In genomic region chr2:20514596-20515269, GRCh38 we compare ENCODE assay signal across 11 cellular contexts.
DNase-seq lines count a peak whose midpoint lies in the region; ATAC-seq, FAIRE-seq and TF ChIP-seq lines count a peak whose summit lies in the region.
"Had no signal": no experiment of that assay in that cellular context is flagged by ENCODE, and none has a peak within 500 bp of the region (broad histone marks: within the 10 kb centered on the region; RNA-seq: fewer than 3 reads in every experiment).

No MANE protein-coding gene starts in this region.

- peak overlapping the region; percentile 85 for H3K27ac ChIP-seq in keratinocyte (ENCODE audit: control insufficient read depth, insufficient read depth, low read length)
- peak overlapping the region; percentile 43 to 82 for H3K27ac ChIP-seq in thoracic aorta
- H3K27ac ChIP-seq in caudate nucleus (ENCODE audit: low read depth, low read length): no peak overlapping the region
- H3K27ac ChIP-seq: prostate gland had no signal

- H2AFZ ChIP-seq in keratinocyte (ENCODE audit: control insufficient read depth, low read length): peak overlapping the region; percentile 34

- no peak overlapping the region for H3K4me3 ChIP-seq in keratinocyte (ENCODE audit: control insufficient read depth in 2 of 3, extremely low read depth in 1 of 3, insufficient read depth in 2 of 3, low read depth in 1 of 3, low read length in 3 of 3)
- no peak overlapping the region for H3K4me3 ChIP-seq in thoracic aorta
- H3K4me3 ChIP-seq: HAP-1, prostate gland had no signal

- H4K20me1 ChIP-seq in keratinocyte (ENCODE audit: control insufficient read depth, extremely low read depth, insufficient read depth, low read length): no peaks in the 10 kb centered on the region

- dilution Hi-C loops in keratinocyte (cut with MboI; ENCODE audit: extremely low pct_ligation_motif_present, low sequenced_read_pairs): no loop called here

- no peaks in the 10 kb centered on the region for H3K79me2 ChIP-seq in keratinocyte (ENCODE audit: control insufficient read depth, insufficient read depth, low read length)

- TF ChIP-seq CTCF in keratinocyte (optimal IDR thresholded peaks at IDR 0.05 in 1 of 3, IDR thresholded peaks at IDR 0.05 in 1 of 3, conservative IDR thresholded peaks at IDR 0.05 in 1 of 3; ENCODE audit: extremely low read depth in 1 of 3, insufficient read depth in 2 of 3, low read length in 3 of 3) (no peak), thoracic aorta (IDR thresholded peaks at IDR 0.05) (no peak)

- peak overlapping the region; percentile 60 for H3K9ac ChIP-seq in keratinocyte (ENCODE audit: control insufficient read depth, extremely low read depth, insufficient read depth, low read length)

- DNase-seq in HS-27A (ENCODE audit: low read depth): peak; percentile 89
- peak; percentile 50 for DNase-seq in brain pericyte (ENCODE audit: low read depth, low spot score)
- peak; percentile 77 for DNase-seq in keratinocyte (ENCODE audit: low read depth, low spot score)
- DNase-seq in thoracic aorta (ENCODE audit: low spot score): peak; percentile 47
- DNase-seq in left lobe of liver (ENCODE audit: low spot score): no peak
- no peak for DNase-seq in D341Med (ENCODE audit: low spot score)
- no peak for DNase-seq in caudate nucleus (lab: John Stamatoyannopoulos, UW)
- DNase-seq: glutamatergic neuron, Kasumi-1 had no signal

- H3K9me3 ChIP-seq in keratinocyte (ENCODE audit: control insufficient read depth, low read depth, low read length) (no peaks in the 10 kb centered on the region), thoracic aorta (no peaks in the 10 kb centered on the region)
- H3K9me3 ChIP-seq: HAP-1, prostate gland had no signal

- H3K4me1 ChIP-seq in keratinocyte (ENCODE audit: control insufficient read depth, extremely low read depth, insufficient read depth, low read length): peaks cover 38% of the 10 kb centered on the region
- H3K4me1 ChIP-seq in thoracic aorta (ENCODE audit: control insufficient read depth in 1 of 2, low read depth in 2 of 2): peaks cover 10 to 32% of the 10 kb centered on the region in 2 donors
- H3K4me1 ChIP-seq: prostate gland had no signal

- H3K27me3 ChIP-seq in keratinocyte (ENCODE audit: control insufficient read depth, extremely low read depth, insufficient read depth, low read length) (no peaks in the 10 kb centered on the region), thoracic aorta (replicated peaks; ENCODE audit: insufficient read depth) (no peaks in the 10 kb centered on the region)

- FAIRE-seq in keratinocyte (lab: Jason Lieb, UNC): peak; percentile 93

- no peaks in the 10 kb centered on the region for H3K9me1 ChIP-seq in keratinocyte (ENCODE audit: control insufficient read depth, extremely low read depth, insufficient read depth, low read length)

- ATAC-seq in thoracic aorta (ENCODE audit: insufficient number of reproducible peaks, low FRiP score, low read depth): peak; percentile 78
- ATAC-seq in left lobe of liver: no peak

- H3K36me3 ChIP-seq in keratinocyte (ENCODE audit: control insufficient read depth in 2 of 2, extremely low read depth in 1 of 2, insufficient read depth in 2 of 2, low read length in 2 of 2): no peaks in the 10 kb centered on the region
- H3K36me3 ChIP-seq in thoracic aorta: no peaks in the 10 kb centered on the region
- H3K36me3 ChIP-seq: HAP-1, prostate gland had no signal

- H3K4me2 ChIP-seq in keratinocyte (ENCODE audit: control insufficient read depth, extremely low read depth, insufficient read depth, low read depth, low read length): peak overlapping the region; percentile 52

Comparison
In these comparisons a context has a peak if more than half of its experiments do, and no peak if none do; other contexts are left out.
1. DNase-seq: peak in HS-27A (single experiment), brain pericyte (single experiment), keratinocyte (single experiment) and thoracic aorta (single experiment); none in left lobe of liver (single experiment), D341Med (single experiment) and caudate nucleus (0 of 61).